8 cellular contexts compared by ENCODE assay signal in the genomic region with DNA sequence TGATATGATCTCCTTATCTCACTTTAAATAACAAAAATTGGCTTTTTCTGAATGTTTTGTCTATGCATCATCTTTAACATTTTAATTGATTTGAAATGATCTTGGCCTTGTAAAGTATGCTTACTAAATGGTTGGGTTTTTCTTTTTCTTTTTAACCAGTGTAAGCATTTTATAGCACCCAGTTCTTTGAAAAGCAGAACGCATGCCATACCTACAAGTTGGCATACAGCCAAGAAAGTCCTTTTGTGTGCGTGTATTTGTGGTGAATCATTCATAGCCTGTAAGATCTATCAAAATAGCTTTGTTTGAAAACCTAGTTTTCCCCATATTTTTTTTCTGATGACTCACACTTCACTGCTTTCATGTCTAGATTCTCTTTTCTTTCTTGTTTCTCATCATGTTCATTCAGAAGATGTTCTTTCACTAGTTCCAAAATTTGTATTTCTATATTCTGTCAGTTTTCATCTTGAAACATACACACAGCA. TPM values are rescaled to one million over a fixed set of nuclear protein-coding genes. Genes with fewer than 3 reads are reported as not detected.
A peak's percentile ranks its signal among the peaks of the same experiment; 100 is the strongest.
DNase-seq lines count a peak whose midpoint lies in the region; ATAC-seq, FAIRE-seq and TF ChIP-seq lines count a peak whose summit lies in the region.

No MANE protein-coding gene starts in this region.

- no peak overlapping the region for H2AFZ ChIP-seq in endothelial cell of umbilical vein (ENCODE audit: low read depth, low read length)

- FAIRE-seq in GM19239 (lab: Jason Lieb, UNC) (peak; percentile 82), endothelial cell of umbilical vein (lab: Jason Lieb, UNC) (peak; percentile 73)

- H3K4me2 ChIP-seq in endothelial cell of umbilical vein (ENCODE audit: insufficient read depth, low read length) = peak overlapping the region; percentile 26

- H3K27me3 ChIP-seq in endothelial cell of umbilical vein (ENCODE audit: control insufficient read depth in 2 of 2, insufficient read depth in 2 of 2, low read length in 2 of 2) = no peaks in the 10 kb centered on the region

- no TSS peak for BruUV-seq in endothelial cell of umbilical vein (replicated peaks; lab: Mats Ljungman, UMichigan)

- ATAC-seq in HG03521 (IDR thresholded peaks at IDR 0.05; ENCODE audit: unreplicated experiment) = no peak

- no peaks in the 10 kb centered on the region for H4K20me1 ChIP-seq in endothelial cell of umbilical vein (replicated peaks; ENCODE audit: control insufficient read depth, extremely low read depth, insufficient read depth, low read length)

- H3K36me3 ChIP-seq in endothelial cell of umbilical vein (ENCODE audit: control insufficient read depth in 2 of 2, extremely low read depth in 1 of 2, insufficient read depth in 2 of 2, low read length in 2 of 2) = no peaks in the 10 kb centered on the region

- peak overlapping the region; percentile 50 for H3K9ac ChIP-seq in endothelial cell of umbilical vein (replicated peaks; ENCODE audit: extremely low read depth, insufficient read depth, low read length)

- CTCF ChIA-PET in endothelial cell of umbilical vein (lab: Charles Lee) = interaction anchor here (0.7 to 1.8 kb wide), 7 partner anchors 9 to 638 kb away, joined by 3 to 8 read pairs (median 4); no protein-coding TSS in a partner anchor

- peaks cover 55% of the 10 kb centered on the region for H3K4me1 ChIP-seq in endothelial cell of umbilical vein (ENCODE audit: control insufficient read depth, extremely low read depth, insufficient read depth, low read length)

- DNase-seq in A172 (ENCODE audit: low spot score) (peak; percentile 76), GM19239 (ENCODE audit: insufficient read length, low spot score) (no peak), NCI-H748 (lab: John Stamatoyannopoulos, UW; ENCODE audit: unreplicated experiment) (peak; percentile 71), endothelial cell of umbilical vein (ENCODE audit: low read depth, low spot score) (peak; percentile 95), 8988T (no peak), hypothalamus (lab: John Stamatoyannopoulos, UW) (no peak)
- no peak for DNase-seq in stimulated activated naive CD4-positive, alpha-beta T cell treated with Interleukin-2 at 50 U/mL for 16 hours (lab: John Stamatoyannopoulos, UW)

- no peak for TF ChIP-seq POLR2A in endothelial cell of umbilical vein (IDR thresholded peaks at IDR 0.05; ENCODE audit: low read depth, low read length)

- dilution Hi-C loops in endothelial cell of umbilical vein (cut with MboI; ENCODE audit: extremely low pct_ligation_motif_present, low sequenced_read_pairs) = no loop called here

- H3K27ac ChIP-seq in endothelial cell of umbilical vein (ENCODE audit: insufficient read depth, low read depth, low read length) = peak overlapping the region; percentile 63

- intact Hi-C loops in endothelial cell of umbilical vein (cut with micrococcal nuclease) = loop anchor here (2.0 to 10.0 kb wide), 2 partner anchors 198 to 402 kb away; partner anchors contain the start of gene FANCL

- peaks cover 13% of the 10 kb centered on the region for H3K79me2 ChIP-seq in endothelial cell of umbilical vein (ENCODE audit: control insufficient read depth, insufficient read depth, low read length)

- H3K4me3 ChIP-seq in endothelial cell of umbilical vein (replicated peaks in 1 of 3; ENCODE audit: insufficient read depth in 1 of 3, low read depth in 1 of 3, low read length in 3 of 3) = no peak overlapping the region

- no peak for TF ChIP-seq CTCF in endothelial cell of umbilical vein (IDR thresholded peaks at IDR 0.05; ENCODE audit: extremely low read depth in 1 of 2, insufficient read depth in 1 of 2, low read depth in 1 of 2, low read length in 2 of 2)

- H3K9me3 ChIP-seq in endothelial cell of umbilical vein (replicated peaks; ENCODE audit: control insufficient read depth, insufficient read depth, low read length) = no peaks in the 10 kb centered on the region

- POLR2A ChIA-PET in endothelial cell of umbilical vein (lab: Charles Lee) = no interaction called here

- H3K9me1 ChIP-seq in endothelial cell of umbilical vein (replicated peaks; ENCODE audit: control insufficient read depth, extremely low read depth, insufficient read depth, low read length) = no peaks in the 10 kb centered on the region

TF ChIP-seq in endothelial cell of umbilical vein, 7 proteins besides CTCF, POLR2A, EP300 and RAD21:
- TF ChIP-seq FOS (IDR thresholded peaks at IDR 0.05; ENCODE audit: borderline replicate concordance, insufficient read depth, low read length) (peak; percentile 97), POLR2AphosphoS5 (IDR thresholded peaks at IDR 0.05; ENCODE audit: insufficient read depth, low read depth, low read length) (peak; percentile 46), MYC (IDR thresholded peaks at IDR 0.05; ENCODE audit: low read depth, low read length) (no peak), MAX (IDR thresholded peaks at IDR 0.05; ENCODE audit: insufficient read depth, insufficient read length) (no peak), EZH2 (IDR thresholded peaks at IDR 0.05; ENCODE audit: borderline replicate concordance, low read depth, low read length, severe bottlenecking) (no peak), GATA2 (IDR thresholded peaks at IDR 0.05; ENCODE audit: insufficient read depth, insufficient read length, low read depth, low read length) (peak; percentile 35), JUN (IDR thresholded peaks at IDR 0.05; ENCODE audit: borderline replicate concordance, insufficient read depth, insufficient read length, low read depth) (peak; percentile 97)
TF ChIP-seq in endothelial cell of umbilical vein: peak in this region for 4.

RNA-seq across cellular contexts. Expression of gene VRK2, which starts 4.1 kb away (rescaled TPM):
- total RNA-seq in A172 (2014; rRNA removed; shearing (Covaris generic)) = 0.19 TPM in 1 of 2 replicates, not detected in the other
- 35.2 and 42.0 TPM in 2 replicates for total RNA-seq in endothelial cell of umbilical vein
- polyA plus RNA-seq in endothelial cell of umbilical vein = 8.5 and 11.2 TPM in 2 replicates
- polyA plus RNA-seq in endothelial cell of umbilical vein (2011; cell fraction: cytosol; rRNA removed) = 22.4 and 27.6 TPM in 2 replicates
- 24.0 and 30.0 TPM in 2 replicates for polyA plus RNA-seq in endothelial cell of umbilical vein (2011; cell fraction: nucleus; rRNA removed)
- 34.0 and 59.5 TPM in 2 replicates for polyA plus RNA-seq in endothelial cell of umbilical vein (2012)
- 14.7 and 16.8 TPM in 2 replicates for polyA minus RNA-seq in endothelial cell of umbilical vein
- 12.0 TPM for polyA minus RNA-seq in endothelial cell of umbilical vein (2011; cell fraction: cytosol; rRNA and poly(A)+ RNA removed)
- 17.2 and 20.8 TPM in 2 replicates for polyA minus RNA-seq in endothelial cell of umbilical vein (2011; cell fraction: nucleus; rRNA and poly(A)+ RNA removed)

Comparison
In these comparisons a context has a peak if more than half of its experiments do, and no peak if none do; other contexts are left out.
1. DNase-seq: peak in A172 (single experiment), NCI-H748 (single experiment) and endothelial cell of umbilical vein (single experiment); none in GM19239 (single experiment), 8988T (single experiment), hypothalamus (0 of 51) and stimulated activated naive CD4-positive, alpha-beta T cell treated with Interleukin-2 at 50 U/mL for 16 hours (single experiment).
2. RNA of gene VRK2, which starts 4.1 kb away (total RNA-seq): 35.2 to 42.0 TPM in endothelial cell of umbilical vein; 0.19 TPM in A172; every median in the first group is over 10 times any median in the second.